Comparison of ENCODE assay signal across 1 cellular context in genomic region chr19:13847033-13847899, GRCh38.
TF ChIP-seq lines count a peak whose summit lies in the region.

No MANE protein-coding gene starts in this region.

TF ChIP-seq in WTC11, 78 proteins besides CTCF, POLR2A, EP300 and RAD21 (continued from another document and continues in another):
- no peak for TF ChIP-seq MLX (CRISPR knock-in tag; IDR thresholded peaks at IDR 0.05)
- no peak for TF ChIP-seq CDX4 (CRISPR knock-in tag; IDR thresholded peaks at IDR 0.05; ENCODE audit: borderline replicate concordance)
- no peak; the same call in 1 of the 2 replicates for TF ChIP-seq FOXP1 (CRISPR knock-in tag; IDR thresholded peaks at IDR 0.05; ENCODE audit: borderline replicate concordance)
- TF ChIP-seq PRRX2 (CRISPR knock-in tag; IDR thresholded peaks at IDR 0.05) = no peak
- no peak for TF ChIP-seq ZNF425 (CRISPR knock-in tag; conservative IDR thresholded peaks at IDR 0.05)
- no peak for TF ChIP-seq SOX15 (CRISPR knock-in tag; IDR thresholded peaks at IDR 0.05)
- TF ChIP-seq NR2C2 (CRISPR knock-in tag; IDR thresholded peaks at IDR 0.05) = no peak
- 0 out of 2 replicates have a peak, but pooled peaks have one; percentile 22 for TF ChIP-seq TP53 (CRISPR knock-in tag; IDR thresholded peaks at IDR 0.05)
- TF ChIP-seq KAT7 (CRISPR knock-in tag; IDR thresholded peaks at IDR 0.05; ENCODE audit: borderline replicate concordance) = no peak
- no peak for TF ChIP-seq ZNF416 (CRISPR knock-in tag; IDR thresholded peaks at IDR 0.05)
- no peak for TF ChIP-seq MAX (CRISPR knock-in tag; IDR thresholded peaks at IDR 0.05)
- TF ChIP-seq ATF6 (CRISPR knock-in tag; IDR thresholded peaks at IDR 0.05) = no peak
- no peak for TF ChIP-seq ZBTB43 (CRISPR knock-in tag; IDR thresholded peaks at IDR 0.05)
- peak; percentile 58; the same call in 1 of the 2 replicates for TF ChIP-seq MYBL2 (CRISPR knock-in tag; IDR thresholded peaks at IDR 0.05)
- TF ChIP-seq ATF1 (CRISPR knock-in tag; IDR thresholded peaks at IDR 0.05) = no peak
- no peak for TF ChIP-seq GTF2I (CRISPR knock-in tag; conservative IDR thresholded peaks at IDR 0.05)
- TF ChIP-seq SP1 (CRISPR knock-in tag; conservative IDR thresholded peaks at IDR 0.05) = peak; percentile 58
- no peak for TF ChIP-seq PRDM15 (CRISPR knock-in tag; IDR thresholded peaks at IDR 0.05)
- TF ChIP-seq ZNF532 (CRISPR knock-in tag; IDR thresholded peaks at IDR 0.05; ENCODE audit: borderline replicate concordance) = 0 out of 2 replicates have a peak, but pooled peaks have one; percentile 11
- no peak for TF ChIP-seq OVOL2 (CRISPR knock-in tag; IDR thresholded peaks at IDR 0.05; ENCODE audit: borderline replicate concordance)
- TF ChIP-seq GRHL2 (CRISPR knock-in tag; IDR thresholded peaks at IDR 0.05; ENCODE audit: insufficient replicate concordance, severe bottlenecking) = no peak
- TF ChIP-seq HMGXB4 (CRISPR knock-in tag; IDR thresholded peaks at IDR 0.05) = no peak; the same call in 1 of the 2 replicates
- no peak for TF ChIP-seq RORB (CRISPR knock-in tag; IDR thresholded peaks at IDR 0.05)
- no peak for TF ChIP-seq ZMAT4 (CRISPR knock-in tag; IDR thresholded peaks at IDR 0.05)
- no peak for TF ChIP-seq AR (CRISPR knock-in tag; IDR thresholded peaks at IDR 0.05)
- TF ChIP-seq CBFB (CRISPR knock-in tag; IDR thresholded peaks at IDR 0.05; ENCODE audit: low read depth) = no peak
- TF ChIP-seq ZBTB21 (CRISPR knock-in tag; IDR thresholded peaks at IDR 0.05; ENCODE audit: borderline replicate concordance) = no peak; the same call in 1 of the 2 replicates
- no peak for TF ChIP-seq IRF2 (CRISPR knock-in tag; IDR thresholded peaks at IDR 0.05; ENCODE audit: borderline replicate concordance, low read depth)
- TF ChIP-seq ZNF281 (CRISPR knock-in tag; IDR thresholded peaks at IDR 0.05) = peak; percentile 73; the same call in 1 of the 2 replicates
